In the genomic region with DNA sequence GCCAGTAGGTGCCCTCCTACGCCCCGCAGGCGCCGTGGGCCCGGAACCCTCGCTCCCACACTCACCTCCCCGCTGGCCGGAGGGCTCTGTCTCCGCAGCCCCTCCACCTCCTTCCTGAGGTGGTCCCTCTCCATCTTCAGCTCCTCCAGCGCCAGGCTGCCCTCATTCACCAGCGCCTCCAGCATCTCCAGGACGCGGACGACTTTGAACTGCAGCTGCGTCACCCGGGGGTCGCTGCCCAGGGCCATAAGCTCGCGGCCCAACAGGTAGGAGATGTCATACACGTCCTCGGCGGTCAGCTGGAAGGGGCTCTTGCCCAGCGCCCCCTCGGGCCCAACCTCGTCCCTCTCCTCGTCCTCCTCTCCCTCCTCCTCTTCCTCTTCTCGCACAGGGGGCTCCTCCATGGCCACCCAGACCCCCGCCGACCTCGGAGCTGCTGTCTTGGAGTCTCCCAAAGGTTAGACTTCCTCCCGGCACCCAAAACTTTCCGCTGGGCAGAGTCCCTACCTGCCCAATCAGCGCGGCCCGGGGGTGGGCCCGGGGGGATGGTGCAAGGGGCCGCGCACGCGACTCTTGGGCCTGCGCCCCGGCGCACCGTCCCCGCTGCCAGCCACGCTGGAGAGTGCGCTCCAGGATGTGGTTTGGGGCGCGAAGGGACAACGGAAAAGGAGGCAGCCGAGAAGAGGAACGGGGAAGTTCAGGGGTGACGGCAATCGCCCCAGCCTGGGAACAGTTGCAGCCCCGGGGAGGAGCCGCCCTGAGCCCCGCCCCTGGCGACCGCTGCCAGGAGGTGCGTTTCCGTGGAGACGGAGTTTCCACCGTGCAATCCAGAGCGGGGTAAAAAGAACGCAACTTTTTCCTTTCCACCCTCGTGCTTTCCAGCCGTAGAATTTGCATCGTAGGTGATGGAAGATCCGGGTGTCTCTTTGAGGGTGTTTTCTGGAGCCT, we compare ENCODE assay signal across 1 cellular context.
TF ChIP-seq lines count a peak whose summit lies in the region.

RILPL2 (minus strand) TSS at position 668 of the 948 bp plus-strand sequence; CDS start at position 404, 264 bp downstream.

TF ChIP-seq in K562, 482 proteins besides CTCF, POLR2A, EP300 and RAD21 (continued from another document and continues in another):
- TF ChIP-seq, protein P1, sequence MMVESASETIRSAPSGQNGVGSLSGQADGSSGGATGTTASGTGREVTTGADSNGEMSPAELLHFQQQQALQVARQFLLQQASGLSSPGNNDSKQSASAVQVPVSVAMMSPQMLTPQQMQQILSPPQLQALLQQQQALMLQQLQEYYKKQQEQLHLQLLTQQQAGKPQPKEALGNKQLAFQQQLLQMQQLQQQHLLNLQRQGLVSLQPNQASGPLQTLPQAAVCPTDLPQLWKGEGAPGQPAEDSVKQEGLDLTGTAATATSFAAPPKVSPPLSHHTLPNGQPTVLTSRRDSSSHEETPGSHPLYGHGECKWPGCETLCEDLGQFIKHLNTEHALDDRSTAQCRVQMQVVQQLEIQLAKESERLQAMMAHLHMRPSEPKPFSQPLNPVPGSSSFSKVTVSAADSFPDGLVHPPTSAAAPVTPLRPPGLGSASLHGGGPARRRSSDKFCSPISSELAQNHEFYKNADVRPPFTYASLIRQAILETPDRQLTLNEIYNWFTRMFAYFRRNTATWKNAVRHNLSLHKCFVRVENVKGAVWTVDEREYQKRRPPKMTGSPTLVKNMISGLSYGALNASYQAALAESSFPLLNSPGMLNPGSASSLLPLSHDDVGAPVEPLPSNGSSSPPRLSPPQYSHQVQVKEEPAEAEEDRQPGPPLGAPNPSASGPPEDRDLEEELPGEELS (CRISPR knock-in tag; IDR thresholded peaks at IDR 0.05; ENCODE audit: borderline replicate concordance), result 0 out of 2 replicates have a peak, but pooled peaks have one; percentile 75
- TF ChIP-seq MBD2 (IDR thresholded peaks at IDR 0.05; ENCODE audit: borderline replicate concordance, low read depth), result peak; percentile 33; the same call in 1 of the 2 replicates
- TF ChIP-seq SMAD4 (CRISPR knock-in tag; conservative IDR thresholded peaks at IDR 0.05), result peak; percentile 50
- peak; percentile 38 for TF ChIP-seq PRDM10 (IDR thresholded peaks at IDR 0.05; ENCODE audit: partially characterized antibody)
- 0 out of 4 replicates have a peak, but pooled peaks of 1 of the 2 experiments have one; percentile 44 for TF ChIP-seq KDM4B (IDR thresholded peaks at IDR 0.05; ENCODE audit: borderline replicate concordance in 2 of 2, low read depth in 1 of 2)
- peak; percentile 42; the same call in 1 of the 2 replicates for TF ChIP-seq RNF2 (IDR thresholded peaks at IDR 0.05)
- TF ChIP-seq KLF16 (IDR thresholded peaks at IDR 0.05), result no peak
- TF ChIP-seq ELK1 (CRISPR knock-in tag; IDR thresholded peaks at IDR 0.05), result no peak
- TF ChIP-seq, protein P2, sequence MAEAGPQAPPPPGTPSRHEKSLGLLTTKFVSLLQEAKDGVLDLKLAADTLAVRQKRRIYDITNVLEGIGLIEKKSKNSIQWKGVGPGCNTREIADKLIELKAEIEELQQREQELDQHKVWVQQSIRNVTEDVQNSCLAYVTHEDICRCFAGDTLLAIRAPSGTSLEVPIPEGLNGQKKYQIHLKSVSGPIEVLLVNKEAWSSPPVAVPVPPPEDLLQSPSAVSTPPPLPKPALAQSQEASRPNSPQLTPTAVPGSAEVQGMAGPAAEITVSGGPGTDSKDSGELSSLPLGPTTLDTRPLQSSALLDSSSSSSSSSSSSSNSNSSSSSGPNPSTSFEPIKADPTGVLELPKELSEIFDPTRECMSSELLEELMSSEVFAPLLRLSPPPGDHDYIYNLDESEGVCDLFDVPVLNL (CRISPR knock-in tag; IDR thresholded peaks at IDR 0.05; ENCODE audit: low read depth), result no peak
- peak; percentile 74; the same call in 1 of the 2 replicates for TF ChIP-seq PHF8 (IDR thresholded peaks at IDR 0.05; ENCODE audit: borderline replicate concordance, low read length)
- peak; percentile 84 for TF ChIP-seq GABPA (tag; conservative IDR thresholded peaks at IDR 0.05; ENCODE audit: low read depth)
- TF ChIP-seq CTBP1 (IDR thresholded peaks at IDR 0.05; ENCODE audit: borderline replicate concordance), result peak; percentile 76
- TF ChIP-seq HBP1 (CRISPR knock-in tag; IDR thresholded peaks at IDR 0.05), result no peak
- peak; percentile 71 for TF ChIP-seq CEBPB (tag; IDR thresholded peaks at IDR 0.05)
- peak; percentile 77; the same call in 1 of the 2 replicates for TF ChIP-seq LCOR (CRISPR knock-in tag; IDR thresholded peaks at IDR 0.05)
- TF ChIP-seq MYNN (IDR thresholded peaks at IDR 0.05), result peak; percentile 98
- 0 out of 2 replicates have a peak, but pooled peaks have one; percentile 50 for TF ChIP-seq MYNN (CRISPR knock-in tag; IDR thresholded peaks at IDR 0.05)
- TF ChIP-seq AFF4 (CRISPR knock-in tag; IDR thresholded peaks at IDR 0.05), result peak; percentile 82
- no peak for TF ChIP-seq FOXM1 (IDR thresholded peaks at IDR 0.05; ENCODE audit: low read depth)
- 0 out of 2 replicates have a peak, but pooled peaks have one; percentile 59 for TF ChIP-seq FOXM1 (CRISPR knock-in tag; IDR thresholded peaks at IDR 0.05; ENCODE audit: low read depth)
- no peak for TF ChIP-seq ARHGAP35 (IDR thresholded peaks at IDR 0.05; ENCODE audit: partially characterized antibody)
- TF ChIP-seq CREM (IDR thresholded peaks at IDR 0.05; ENCODE audit: low read depth), result peak; percentile 70
- no peak for TF ChIP-seq SAFB2 (IDR thresholded peaks at IDR 0.05; ENCODE audit: borderline replicate concordance, low read depth, low read length, severe bottlenecking)
- 0 out of 2 replicates have a peak, but pooled peaks have one; percentile 17 for TF ChIP-seq REST (CRISPR knock-in tag; IDR thresholded peaks at IDR 0.05; ENCODE audit: low read depth)
